9 cellular contexts compared by ENCODE assay signal in the genomic region with DNA sequence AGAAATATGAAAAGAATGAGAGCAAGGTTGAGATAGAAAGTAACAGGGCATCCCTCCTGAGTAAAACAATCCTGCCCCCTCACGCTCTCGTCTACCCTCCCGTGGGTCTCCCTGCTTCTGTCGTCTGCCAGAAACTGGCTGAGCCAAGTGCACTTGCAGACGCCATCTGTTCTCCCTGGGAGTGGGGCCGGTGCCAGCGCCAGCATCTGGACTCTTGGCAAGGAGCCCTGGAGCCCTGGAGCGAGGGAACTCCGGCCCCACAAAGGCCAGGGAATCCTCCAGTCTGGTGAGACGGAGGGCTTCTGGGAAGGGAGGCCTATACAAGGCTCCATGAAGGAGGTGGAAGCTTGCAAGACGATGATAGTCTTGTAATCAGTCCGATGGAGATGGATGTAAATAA. TPM values are rescaled to one million over a fixed set of nuclear protein-coding genes. Genes with fewer than 3 reads are reported as not detected.
DNase-seq lines count a peak whose midpoint lies in the region; ATAC-seq and TF ChIP-seq lines count a peak whose summit lies in the region.
"Had no signal": no experiment of that assay in that cellular context is flagged by ENCODE, and none has a peak within 500 bp of the region (broad histone marks: within the 10 kb centered on the region; RNA-seq: fewer than 3 reads in every experiment).

No MANE protein-coding gene starts in this region.

- DNase-seq in Ammon's horn (ENCODE audit: low spot score) = peak; percentile 84
- DNase-seq in NCI-H2171 (lab: John Stamatoyannopoulos, UW) = peak; percentile 90
- no peak for DNase-seq in chondrocyte (ENCODE audit: low spot score)
- DNase-seq in mucosa of gallbladder (ENCODE audit: low spot score) = peak; percentile 67
- DNase-seq in activated T-cell treated with anti-CD3 and anti-CD28 coated beads, Interleukin-2, amount 50 U/mL, for 4 hours = no peak

- TF ChIP-seq CTCF in chondrocyte (IDR thresholded peaks at IDR 0.05) = no peak

- no peaks in the 10 kb centered on the region for H3K36me3 Mint-ChIP-seq in chondrocyte (ENCODE audit: low read depth)
- H3K36me3 Mint-ChIP-seq in activated T-cell treated with anti-CD3 and anti-CD28 coated beads, Interleukin-2, amount 50 U/mL, for 4 hours (ENCODE audit: insufficient read depth) = no peaks in the 10 kb centered on the region

- no peaks in the 10 kb centered on the region for H3K9me3 Mint-ChIP-seq in chondrocyte (ENCODE audit: low read depth)
- no peaks in the 10 kb centered on the region for H3K9me3 Mint-ChIP-seq in activated T-cell treated with anti-CD3 and anti-CD28 coated beads, Interleukin-2, amount 50 U/mL, for 4 hours
- H3K9me3 Mint-ChIP-seq: stimulated activated naive CD8-positive, alpha-beta T cell treated with anti-CD3 and anti-CD28 coated beads, Interleukin-15, Interleukin-2, amounts not matched to agents 100 ng/mL and 50 ng/mL, for 24 hours had no signal

- no peaks in the 10 kb centered on the region for H3K27me3 Mint-ChIP-seq in chondrocyte (ENCODE audit: low read depth)
- no peaks in the 10 kb centered on the region for H3K27me3 Mint-ChIP-seq in activated T-cell treated with anti-CD3 and anti-CD28 coated beads, Interleukin-2, amount 50 U/mL, for 4 hours (ENCODE audit: low read depth)
- H3K27me3 Mint-ChIP-seq: stimulated activated naive CD8-positive, alpha-beta T cell treated with anti-CD3 and anti-CD28 coated beads, Interleukin-15, Interleukin-2, amounts not matched to agents 100 ng/mL and 50 ng/mL, for 24 hours had no signal

- ATAC-seq in GM19351 (IDR thresholded peaks at IDR 0.05; ENCODE audit: unreplicated experiment) = no peak
- ATAC-seq in GM19023 (IDR thresholded peaks at IDR 0.05; ENCODE audit: unreplicated experiment) = no peak
- no peak for ATAC-seq in HG02798 (IDR thresholded peaks at IDR 0.05; ENCODE audit: poor library complexity, unreplicated experiment)
- no peak for ATAC-seq in activated T-cell treated with anti-CD3 and anti-CD28 coated beads, Interleukin-2, amount 50 U/mL, for 4 hours

- peak overlapping the region; percentile 69 for H3K27ac Mint-ChIP-seq in chondrocyte (ENCODE audit: unreplicated experiment)
- H3K27ac Mint-ChIP-seq: stimulated activated naive CD8-positive, alpha-beta T cell treated with anti-CD3 and anti-CD28 coated beads, Interleukin-15, Interleukin-2, amounts not matched to agents 100 ng/mL and 50 ng/mL, for 24 hours had no signal

- H3K4me1 Mint-ChIP-seq in chondrocyte (ENCODE audit: low read depth) = peaks cover 22% of the 10 kb centered on the region
- peaks cover 10% of the 10 kb centered on the region for H3K4me1 Mint-ChIP-seq in activated T-cell treated with anti-CD3 and anti-CD28 coated beads, Interleukin-2, amount 50 U/mL, for 4 hours (ENCODE audit: low read depth)

- H3K4me3 Mint-ChIP-seq in chondrocyte (ENCODE audit: unreplicated experiment) = peak overlapping the region; percentile 4
- H3K4me3 Mint-ChIP-seq in activated T-cell treated with anti-CD3 and anti-CD28 coated beads, Interleukin-2, amount 50 U/mL, for 4 hours = no peak overlapping the region
- H3K4me3 Mint-ChIP-seq: stimulated activated naive CD8-positive, alpha-beta T cell treated with anti-CD3 and anti-CD28 coated beads, Interleukin-15, Interleukin-2, amounts not matched to agents 100 ng/mL and 50 ng/mL, for 24 hours had no signal

RNA-seq across cellular contexts. Expression of gene TMEM91, which starts 2.3 kb away (rescaled TPM):
- total RNA-seq in chondrocyte (4.8 to 6.8 TPM (median 5.4 TPM) in 3 replicates), mucosa of gallbladder (8.6 TPM)
- 1 to 10 TPM; 1.2 to 2.4 (median 1.5) TPM for total RNA-seq in activated T-cell treated with anti-CD3 and anti-CD28 coated beads, Interleukin-2, amount 50 U/mL, for 4 hours

RNA-seq across cellular contexts. Expression of gene B9D2, which starts 10.0 kb away (rescaled TPM):
- total RNA-seq in chondrocyte (2.0 to 3.0 TPM (median 2.6 TPM) in 3 replicates), mucosa of gallbladder (12.8 TPM)
- total RNA-seq in activated T-cell treated with anti-CD3 and anti-CD28 coated beads, Interleukin-2, amount 50 U/mL, for 4 hours = 1 to 10 TPM; 5.4 to 5.7 (median 5.7) TPM

RNA-seq across cellular contexts. Expression of gene TGFB1, which starts 20.3 kb away (rescaled TPM):
- total RNA-seq in chondrocyte = 188 to 197 TPM (median 195 TPM) in 3 replicates
- 47.1 TPM for total RNA-seq in mucosa of gallbladder
- total RNA-seq in activated T-cell treated with anti-CD3 and anti-CD28 coated beads, Interleukin-2, amount 50 U/mL, for 4 hours = 100 to 1,000 TPM; 134 to 168 (median 142) TPM

RNA-seq across cellular contexts. Expression of gene EXOSC5, which starts 23.2 kb away (rescaled TPM):
- total RNA-seq in chondrocyte (5.5 to 7.6 TPM (median 6.2 TPM) in 3 replicates), mucosa of gallbladder (12.3 TPM)
- total RNA-seq in activated T-cell treated with anti-CD3 and anti-CD28 coated beads, Interleukin-2, amount 50 U/mL, for 4 hours = 10 to 100 TPM; 86.3 to 95.5 (median 94.5) TPM

RNA-seq across cellular contexts. Expression of gene BCKDHA, which starts 23.6 kb away (rescaled TPM):
- total RNA-seq in chondrocyte (11.6 to 14.6 TPM (median 14.0 TPM) in 3 replicates), mucosa of gallbladder (26.4 TPM)
- total RNA-seq in activated T-cell treated with anti-CD3 and anti-CD28 coated beads, Interleukin-2, amount 50 U/mL, for 4 hours = 10 to 100 TPM; 23.7 to 29.1 (median 26.7) TPM

Comparison
In these comparisons a context has a peak if more than half of its experiments do, and no peak if none do; other contexts are left out.
1. DNase-seq: peak in Ammon's horn (single experiment), NCI-H2171 (single experiment) and mucosa of gallbladder (single experiment); none in chondrocyte (single experiment) and activated T-cell treated with anti-CD3 and anti-CD28 coated beads, Interleukin-2, amount 50 U/mL, for 4 hours (single experiment).